Comparison of ENCODE assay signal across 27 cellular contexts in genomic region chr2:56763683-56764082, GRCh38.
"Had no signal": no experiment of that assay in that cellular context is flagged by ENCODE, and none has a peak within 500 bp of the region (broad histone marks: within the 10 kb centered on the region; RNA-seq: fewer than 3 reads in every experiment).

No MANE protein-coding gene starts in this region.

- H3K9me3 ChIP-seq: colonic mucosa, gastrocnemius medialis had no signal

- H3K4me1 ChIP-seq: colonic mucosa, esophagus muscularis mucosa, esophagus squamous epithelium, foreskin keratinocyte, gastrocnemius medialis, gastroesophageal sphincter, heart left ventricle had no signal

- FAIRE-seq: colon, endometrium, endothelial cell of umbilical vein, frontal cortex had no signal

- H3K36me3 ChIP-seq: colonic mucosa, esophagus muscularis mucosa, esophagus squamous epithelium, gastrocnemius medialis, gastroesophageal sphincter, heart left ventricle had no signal

- DNase-seq: colonic mucosa; cortex of kidney; dermis blood vessel endothelial cell; dorsolateral prefrontal cortex; effector CD4-positive, alpha-beta T cell; effector CD8-positive, alpha-beta T cell; effector memory CD4-positive, alpha-beta T cell; effector memory CD8-positive, alpha-beta T cell; endodermal cell; erythroblast; esophagus squamous epithelium; foreskin fibroblast; foreskin keratinocyte; foreskin melanocyte; gastrocnemius medialis; glutamatergic neuron; head of caudate nucleus; heart left ventricle had no signal

- H3K27me3 ChIP-seq: colonic mucosa, esophagus muscularis mucosa, esophagus squamous epithelium, foreskin keratinocyte, gastrocnemius medialis, gastroesophageal sphincter, heart left ventricle had no signal

- H3K4me3 ChIP-seq: colonic mucosa, coronary artery, dorsolateral prefrontal cortex, esophagus muscularis mucosa, esophagus squamous epithelium, gastrocnemius medialis, gastroesophageal sphincter, heart left ventricle had no signal

- H3K27ac ChIP-seq: colonic mucosa, coronary artery, dorsolateral prefrontal cortex, epithelial cell of prostate, esophagus muscularis mucosa, esophagus squamous epithelium, foreskin keratinocyte, gastrocnemius medialis, gastroesophageal sphincter, heart left ventricle had no signal

- ATAC-seq: effector memory CD8-positive, alpha-beta T cell; esophagus mucosa; foreskin keratinocyte; gastrocnemius medialis; gastroesophageal sphincter; heart left ventricle had no signal
